In the genomic region with DNA sequence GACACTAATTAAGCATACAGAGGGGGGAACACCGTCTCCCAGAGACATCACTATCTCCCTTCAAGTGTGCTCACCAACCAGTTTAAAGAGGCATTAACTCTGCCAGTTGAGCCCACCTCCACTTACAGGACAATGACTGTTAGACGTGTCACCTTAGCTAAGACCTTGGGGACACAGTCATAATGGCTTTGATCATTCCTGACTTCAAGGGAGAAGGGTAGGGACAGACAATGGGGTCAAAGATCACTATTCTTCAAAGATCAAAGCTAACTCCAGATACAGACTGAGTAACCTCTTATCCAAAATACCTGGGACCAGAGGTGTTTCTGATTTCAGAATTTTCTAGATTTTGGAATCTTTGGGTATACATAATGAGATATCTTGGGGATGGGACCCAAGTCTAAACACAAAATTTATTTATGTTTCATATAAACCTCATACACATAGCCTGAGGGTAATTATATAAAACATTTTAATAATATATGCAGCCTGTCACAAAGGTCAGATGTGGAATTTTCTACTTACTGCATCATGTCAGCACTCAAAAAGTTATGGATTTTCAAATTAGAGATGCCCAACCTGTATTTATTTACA, we compare ENCODE assay signal across 1 cellular context.
TF ChIP-seq lines count a peak whose summit lies in the region.

No MANE protein-coding gene starts in this region.

TF ChIP-seq in HepG2, 621 proteins besides CTCF, POLR2A, EP300 and RAD21 (continued from another document and continues in another):
- TF ChIP-seq SIX1 (CRISPR knock-in tag; IDR thresholded peaks at IDR 0.05; ENCODE audit: borderline replicate concordance) = peak; percentile 63; the same call in 1 of the 2 replicates
- no peak for TF ChIP-seq ZNF143 (CRISPR knock-in tag; IDR thresholded peaks at IDR 0.05)
- TF ChIP-seq ZNF674 (CRISPR knock-in tag; IDR thresholded peaks at IDR 0.05; ENCODE audit: low read depth) = no peak
- no peak; the same call in 1 of the 2 replicates for TF ChIP-seq POGZ (CRISPR knock-in tag; IDR thresholded peaks at IDR 0.05)
- TF ChIP-seq ZNF383 (CRISPR knock-in tag; IDR thresholded peaks at IDR 0.05; ENCODE audit: borderline replicate concordance) = no peak
- TF ChIP-seq, protein P1, sequence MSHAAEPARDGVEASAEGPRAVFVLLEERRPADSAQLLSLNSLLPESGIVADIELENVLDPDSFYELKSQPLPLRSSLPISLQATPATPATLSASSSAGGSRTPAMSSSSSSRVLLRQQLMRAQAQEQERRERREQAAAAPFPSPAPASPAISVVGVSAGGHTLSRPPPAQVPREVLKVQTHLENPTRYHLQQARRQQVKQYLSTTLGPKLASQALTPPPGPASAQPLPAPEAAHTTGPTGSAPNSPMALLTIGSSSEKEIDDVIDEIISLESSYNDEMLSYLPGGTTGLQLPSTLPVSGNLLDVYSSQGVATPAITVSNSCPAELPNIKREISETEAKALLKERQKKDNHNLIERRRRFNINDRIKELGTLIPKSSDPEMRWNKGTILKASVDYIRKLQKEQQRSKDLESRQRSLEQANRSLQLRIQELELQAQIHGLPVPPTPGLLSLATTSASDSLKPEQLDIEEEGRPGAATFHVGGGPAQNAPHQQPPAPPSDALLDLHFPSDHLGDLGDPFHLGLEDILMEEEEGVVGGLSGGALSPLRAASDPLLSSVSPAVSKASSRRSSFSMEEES (CRISPR knock-in tag; IDR thresholded peaks at IDR 0.05) = peak; percentile 44; the same call in 1 of the 2 replicates
- no peak for TF ChIP-seq STAT5B (CRISPR knock-in tag; IDR thresholded peaks at IDR 0.05)
- no peak for TF ChIP-seq ZNF205 (CRISPR knock-in tag; IDR thresholded peaks at IDR 0.05)
- TF ChIP-seq NFIC (IDR thresholded peaks at IDR 0.05; ENCODE audit: low read length) = no peak
- TF ChIP-seq, protein P2, sequence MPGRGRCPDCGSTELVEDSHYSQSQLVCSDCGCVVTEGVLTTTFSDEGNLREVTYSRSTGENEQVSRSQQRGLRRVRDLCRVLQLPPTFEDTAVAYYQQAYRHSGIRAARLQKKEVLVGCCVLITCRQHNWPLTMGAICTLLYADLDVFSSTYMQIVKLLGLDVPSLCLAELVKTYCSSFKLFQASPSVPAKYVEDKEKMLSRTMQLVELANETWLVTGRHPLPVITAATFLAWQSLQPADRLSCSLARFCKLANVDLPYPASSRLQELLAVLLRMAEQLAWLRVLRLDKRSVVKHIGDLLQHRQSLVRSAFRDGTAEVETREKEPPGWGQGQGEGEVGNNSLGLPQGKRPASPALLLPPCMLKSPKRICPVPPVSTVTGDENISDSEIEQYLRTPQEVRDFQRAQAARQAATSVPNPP (CRISPR knock-in tag; IDR thresholded peaks at IDR 0.05) = no peak
- TF ChIP-seq, protein P3, sequence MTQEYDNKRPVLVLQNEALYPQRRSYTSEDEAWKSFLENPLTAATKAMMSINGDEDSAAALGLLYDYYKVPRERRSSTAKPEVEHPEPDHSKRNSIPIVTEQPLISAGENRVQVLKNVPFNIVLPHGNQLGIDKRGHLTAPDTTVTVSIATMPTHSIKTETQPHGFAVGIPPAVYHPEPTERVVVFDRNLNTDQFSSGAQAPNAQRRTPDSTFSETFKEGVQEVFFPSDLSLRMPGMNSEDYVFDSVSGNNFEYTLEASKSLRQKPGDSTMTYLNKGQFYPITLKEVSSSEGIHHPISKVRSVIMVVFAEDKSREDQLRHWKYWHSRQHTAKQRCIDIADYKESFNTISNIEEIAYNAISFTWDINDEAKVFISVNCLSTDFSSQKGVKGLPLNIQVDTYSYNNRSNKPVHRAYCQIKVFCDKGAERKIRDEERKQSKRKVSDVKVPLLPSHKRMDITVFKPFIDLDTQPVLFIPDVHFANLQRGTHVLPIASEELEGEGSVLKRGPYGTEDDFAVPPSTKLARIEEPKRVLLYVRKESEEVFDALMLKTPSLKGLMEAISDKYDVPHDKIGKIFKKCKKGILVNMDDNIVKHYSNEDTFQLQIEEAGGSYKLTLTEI (CRISPR knock-in tag; conservative IDR thresholded peaks at IDR 0.05) = no peak
- no peak for TF ChIP-seq NFRKB (IDR thresholded peaks at IDR 0.05)
- TF ChIP-seq MYNN (CRISPR knock-in tag; IDR thresholded peaks at IDR 0.05; ENCODE audit: low read depth) = no peak
- 0 out of 2 replicates have a peak, but pooled peaks have one; percentile 18 for TF ChIP-seq TARDBP (CRISPR knock-in tag; IDR thresholded peaks at IDR 0.05)
- TF ChIP-seq TCF12 (IDR thresholded peaks at IDR 0.05) = no peak
- no peak for TF ChIP-seq TCF12 (CRISPR knock-in tag; IDR thresholded peaks at IDR 0.05)
- no peak for TF ChIP-seq RBM39 (IDR thresholded peaks at IDR 0.05; ENCODE audit: low read depth, low read length, poor library complexity, severe bottlenecking)
- no peak for TF ChIP-seq SMAD3 (CRISPR knock-in tag; IDR thresholded peaks at IDR 0.05)
- no peak for TF ChIP-seq ZNF335 (CRISPR knock-in tag; IDR thresholded peaks at IDR 0.05)
- TF ChIP-seq ZBTB21 (CRISPR knock-in tag; IDR thresholded peaks at IDR 0.05) = no peak
- TF ChIP-seq, protein P4, sequence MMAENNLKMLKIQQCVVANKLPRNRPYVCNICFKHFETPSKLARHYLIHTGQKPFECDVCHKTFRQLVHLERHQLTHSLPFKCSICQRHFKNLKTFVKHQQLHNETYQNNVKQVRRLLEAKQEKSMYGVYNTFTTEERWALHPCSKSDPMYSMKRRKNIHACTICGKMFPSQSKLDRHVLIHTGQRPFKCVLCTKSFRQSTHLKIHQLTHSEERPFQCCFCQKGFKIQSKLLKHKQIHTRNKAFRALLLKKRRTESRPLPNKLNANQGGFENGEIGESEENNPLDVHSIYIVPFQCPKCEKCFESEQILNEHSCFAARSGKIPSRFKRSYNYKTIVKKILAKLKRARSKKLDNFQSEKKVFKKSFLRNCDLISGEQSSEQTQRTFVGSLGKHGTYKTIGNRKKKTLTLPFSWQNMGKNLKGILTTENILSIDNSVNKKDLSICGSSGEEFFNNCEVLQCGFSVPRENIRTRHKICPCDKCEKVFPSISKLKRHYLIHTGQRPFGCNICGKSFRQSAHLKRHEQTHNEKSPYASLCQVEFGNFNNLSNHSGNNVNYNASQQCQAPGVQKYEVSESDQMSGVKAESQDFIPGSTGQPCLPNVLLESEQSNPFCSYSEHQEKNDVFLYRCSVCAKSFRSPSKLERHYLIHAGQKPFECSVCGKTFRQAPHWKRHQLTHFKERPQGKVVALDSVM (CRISPR knock-in tag; IDR thresholded peaks at IDR 0.05) = no peak
- no peak for TF ChIP-seq CBX2 (IDR thresholded peaks at IDR 0.05; ENCODE audit: low read depth, low read length)
- no peak for TF ChIP-seq CBX2 (CRISPR knock-in tag; IDR thresholded peaks at IDR 0.05; ENCODE audit: low read depth)
- TF ChIP-seq, protein P5, sequence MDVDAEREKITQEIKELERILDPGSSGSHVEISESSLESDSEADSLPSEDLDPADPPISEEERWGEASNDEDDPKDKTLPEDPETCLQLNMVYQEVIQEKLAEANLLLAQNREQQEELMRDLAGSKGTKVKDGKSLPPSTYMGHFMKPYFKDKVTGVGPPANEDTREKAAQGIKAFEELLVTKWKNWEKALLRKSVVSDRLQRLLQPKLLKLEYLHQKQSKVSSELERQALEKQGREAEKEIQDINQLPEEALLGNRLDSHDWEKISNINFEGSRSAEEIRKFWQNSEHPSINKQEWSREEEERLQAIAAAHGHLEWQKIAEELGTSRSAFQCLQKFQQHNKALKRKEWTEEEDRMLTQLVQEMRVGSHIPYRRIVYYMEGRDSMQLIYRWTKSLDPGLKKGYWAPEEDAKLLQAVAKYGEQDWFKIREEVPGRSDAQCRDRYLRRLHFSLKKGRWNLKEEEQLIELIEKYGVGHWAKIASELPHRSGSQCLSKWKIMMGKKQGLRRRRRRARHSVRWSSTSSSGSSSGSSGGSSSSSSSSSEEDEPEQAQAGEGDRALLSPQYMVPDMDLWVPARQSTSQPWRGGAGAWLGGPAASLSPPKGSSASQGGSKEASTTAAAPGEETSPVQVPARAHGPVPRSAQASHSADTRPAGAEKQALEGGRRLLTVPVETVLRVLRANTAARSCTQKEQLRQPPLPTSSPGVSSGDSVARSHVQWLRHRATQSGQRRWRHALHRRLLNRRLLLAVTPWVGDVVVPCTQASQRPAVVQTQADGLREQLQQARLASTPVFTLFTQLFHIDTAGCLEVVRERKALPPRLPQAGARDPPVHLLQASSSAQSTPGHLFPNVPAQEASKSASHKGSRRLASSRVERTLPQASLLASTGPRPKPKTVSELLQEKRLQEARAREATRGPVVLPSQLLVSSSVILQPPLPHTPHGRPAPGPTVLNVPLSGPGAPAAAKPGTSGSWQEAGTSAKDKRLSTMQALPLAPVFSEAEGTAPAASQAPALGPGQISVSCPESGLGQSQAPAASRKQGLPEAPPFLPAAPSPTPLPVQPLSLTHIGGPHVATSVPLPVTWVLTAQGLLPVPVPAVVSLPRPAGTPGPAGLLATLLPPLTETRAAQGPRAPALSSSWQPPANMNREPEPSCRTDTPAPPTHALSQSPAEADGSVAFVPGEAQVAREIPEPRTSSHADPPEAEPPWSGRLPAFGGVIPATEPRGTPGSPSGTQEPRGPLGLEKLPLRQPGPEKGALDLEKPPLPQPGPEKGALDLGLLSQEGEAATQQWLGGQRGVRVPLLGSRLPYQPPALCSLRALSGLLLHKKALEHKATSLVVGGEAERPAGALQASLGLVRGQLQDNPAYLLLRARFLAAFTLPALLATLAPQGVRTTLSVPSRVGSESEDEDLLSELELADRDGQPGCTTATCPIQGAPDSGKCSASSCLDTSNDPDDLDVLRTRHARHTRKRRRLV (CRISPR knock-in tag; IDR thresholded peaks at IDR 0.05) = no peak
- peak; percentile 63; the same call in 1 of the 2 replicates for TF ChIP-seq KDM1A (CRISPR knock-in tag; IDR thresholded peaks at IDR 0.05)
- peak; percentile 53; the same call in 1 of the 2 replicates for TF ChIP-seq GFI1 (CRISPR knock-in tag; IDR thresholded peaks at IDR 0.05; ENCODE audit: borderline replicate concordance)
- TF ChIP-seq ZNF180 (CRISPR knock-in tag; IDR thresholded peaks at IDR 0.05; ENCODE audit: borderline replicate concordance, low read depth) = no peak
- no peak for TF ChIP-seq PHB2 (IDR thresholded peaks at IDR 0.05; ENCODE audit: partially characterized antibody)
- TF ChIP-seq IKZF1 (IDR thresholded peaks at IDR 0.05) = no peak
- peak; percentile 87 for TF ChIP-seq RXRB (CRISPR knock-in tag; IDR thresholded peaks at IDR 0.05; ENCODE audit: borderline replicate concordance)
- no peak for TF ChIP-seq ZIK1 (CRISPR knock-in tag; IDR thresholded peaks at IDR 0.05; ENCODE audit: borderline replicate concordance, low read depth)
- TF ChIP-seq FOSL1 (CRISPR knock-in tag; IDR thresholded peaks at IDR 0.05; ENCODE audit: borderline replicate concordance) = peak; percentile 19; the same call in 1 of the 2 replicates
- TF ChIP-seq, protein P6, sequence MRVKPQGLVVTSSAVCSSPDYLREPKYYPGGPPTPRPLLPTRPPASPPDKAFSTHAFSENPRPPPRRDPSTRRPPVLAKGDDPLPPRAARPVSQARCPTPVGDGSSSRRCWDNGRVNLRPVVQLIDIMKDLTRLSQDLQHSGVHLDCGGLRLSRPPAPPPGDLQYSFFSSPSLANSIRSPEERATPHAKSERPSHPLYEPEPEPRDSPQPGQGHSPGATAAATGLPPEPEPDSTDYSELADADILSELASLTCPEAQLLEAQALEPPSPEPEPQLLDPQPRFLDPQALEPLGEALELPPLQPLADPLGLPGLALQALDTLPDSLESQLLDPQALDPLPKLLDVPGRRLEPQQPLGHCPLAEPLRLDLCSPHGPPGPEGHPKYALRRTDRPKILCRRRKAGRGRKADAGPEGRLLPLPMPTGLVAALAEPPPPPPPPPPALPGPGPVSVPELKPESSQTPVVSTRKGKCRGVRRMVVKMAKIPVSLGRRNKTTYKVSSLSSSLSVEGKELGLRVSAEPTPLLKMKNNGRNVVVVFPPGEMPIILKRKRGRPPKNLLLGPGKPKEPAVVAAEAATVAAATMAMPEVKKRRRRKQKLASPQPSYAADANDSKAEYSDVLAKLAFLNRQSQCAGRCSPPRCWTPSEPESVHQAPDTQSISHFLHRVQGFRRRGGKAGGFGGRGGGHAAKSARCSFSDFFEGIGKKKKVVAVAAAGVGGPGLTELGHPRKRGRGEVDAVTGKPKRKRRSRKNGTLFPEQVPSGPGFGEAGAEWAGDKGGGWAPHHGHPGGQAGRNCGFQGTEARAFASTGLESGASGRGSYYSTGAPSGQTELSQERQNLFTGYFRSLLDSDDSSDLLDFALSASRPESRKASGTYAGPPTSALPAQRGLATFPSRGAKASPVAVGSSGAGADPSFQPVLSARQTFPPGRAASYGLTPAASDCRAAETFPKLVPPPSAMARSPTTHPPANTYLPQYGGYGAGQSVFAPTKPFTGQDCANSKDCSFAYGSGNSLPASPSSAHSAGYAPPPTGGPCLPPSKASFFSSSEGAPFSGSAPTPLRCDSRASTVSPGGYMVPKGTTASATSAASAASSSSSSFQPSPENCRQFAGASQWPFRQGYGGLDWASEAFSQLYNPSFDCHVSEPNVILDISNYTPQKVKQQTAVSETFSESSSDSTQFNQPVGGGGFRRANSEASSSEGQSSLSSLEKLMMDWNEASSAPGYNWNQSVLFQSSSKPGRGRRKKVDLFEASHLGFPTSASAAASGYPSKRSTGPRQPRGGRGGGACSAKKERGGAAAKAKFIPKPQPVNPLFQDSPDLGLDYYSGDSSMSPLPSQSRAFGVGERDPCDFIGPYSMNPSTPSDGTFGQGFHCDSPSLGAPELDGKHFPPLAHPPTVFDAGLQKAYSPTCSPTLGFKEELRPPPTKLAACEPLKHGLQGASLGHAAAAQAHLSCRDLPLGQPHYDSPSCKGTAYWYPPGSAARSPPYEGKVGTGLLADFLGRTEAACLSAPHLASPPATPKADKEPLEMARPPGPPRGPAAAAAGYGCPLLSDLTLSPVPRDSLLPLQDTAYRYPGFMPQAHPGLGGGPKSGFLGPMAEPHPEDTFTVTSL (CRISPR knock-in tag; IDR thresholded peaks at IDR 0.05; ENCODE audit: borderline replicate concordance) = peak; percentile 78; the same call in 1 of the 2 replicates
- no peak for TF ChIP-seq RFX1 (IDR thresholded peaks at IDR 0.05)
- TF ChIP-seq, protein P7, sequence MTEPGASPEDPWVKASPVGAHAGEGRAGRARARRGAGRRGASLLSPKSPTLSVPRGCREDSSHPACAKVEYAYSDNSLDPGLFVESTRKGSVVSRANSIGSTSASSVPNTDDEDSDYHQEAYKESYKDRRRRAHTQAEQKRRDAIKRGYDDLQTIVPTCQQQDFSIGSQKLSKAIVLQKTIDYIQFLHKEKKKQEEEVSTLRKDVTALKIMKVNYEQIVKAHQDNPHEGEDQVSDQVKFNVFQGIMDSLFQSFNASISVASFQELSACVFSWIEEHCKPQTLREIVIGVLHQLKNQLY (CRISPR knock-in tag; IDR thresholded peaks at IDR 0.05) = peak; percentile 59; the same call in 1 of the 2 replicates
- TF ChIP-seq TBX3 (IDR thresholded peaks at IDR 0.05; ENCODE audit: borderline replicate concordance) = peak; percentile 92
- TF ChIP-seq, protein P8, sequence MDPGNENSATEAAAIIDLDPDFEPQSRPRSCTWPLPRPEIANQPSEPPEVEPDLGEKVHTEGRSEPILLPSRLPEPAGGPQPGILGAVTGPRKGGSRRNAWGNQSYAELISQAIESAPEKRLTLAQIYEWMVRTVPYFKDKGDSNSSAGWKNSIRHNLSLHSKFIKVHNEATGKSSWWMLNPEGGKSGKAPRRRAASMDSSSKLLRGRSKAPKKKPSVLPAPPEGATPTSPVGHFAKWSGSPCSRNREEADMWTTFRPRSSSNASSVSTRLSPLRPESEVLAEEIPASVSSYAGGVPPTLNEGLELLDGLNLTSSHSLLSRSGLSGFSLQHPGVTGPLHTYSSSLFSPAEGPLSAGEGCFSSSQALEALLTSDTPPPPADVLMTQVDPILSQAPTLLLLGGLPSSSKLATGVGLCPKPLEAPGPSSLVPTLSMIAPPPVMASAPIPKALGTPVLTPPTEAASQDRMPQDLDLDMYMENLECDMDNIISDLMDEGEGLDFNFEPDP (CRISPR knock-in tag; conservative IDR thresholded peaks at IDR 0.05) = no peak
- TF ChIP-seq MEF2D (CRISPR knock-in tag; IDR thresholded peaks at IDR 0.05) = peak; percentile 65; the same call in 1 of the 2 replicates
